8 cellular contexts compared by ENCODE assay signal in the genomic region with DNA sequence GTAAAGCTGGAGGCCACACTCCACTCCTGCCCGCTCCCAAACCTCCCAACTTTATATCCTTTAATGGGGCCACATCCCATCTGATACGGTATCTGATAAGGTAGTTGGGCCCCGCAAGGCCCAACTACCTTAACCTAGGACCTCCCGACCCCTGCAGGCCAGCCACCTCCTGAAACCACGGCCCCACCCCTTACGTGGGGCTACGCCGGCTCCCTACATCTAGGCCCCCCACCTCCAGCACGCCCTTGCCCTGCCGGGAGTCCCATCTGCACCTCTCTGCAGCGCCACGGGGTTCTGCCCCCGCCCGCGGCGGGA. TPM values are rescaled to one million over a fixed set of nuclear protein-coding genes. Genes with fewer than 3 reads are reported as not detected.
DNase-seq lines count a peak whose midpoint lies in the region; ATAC-seq and TF ChIP-seq lines count a peak whose summit lies in the region.

No MANE protein-coding gene starts in this region.

- peak overlapping the region; percentile 89 for H3K4me3 Mint-ChIP-seq in neural progenitor cell

- H3K27me3 Mint-ChIP-seq in neural progenitor cell (ENCODE audit: insufficient read depth, low read depth) = peaks cover 13% of the 10 kb centered on the region

- intact Hi-C loops in posterior vena cava (cut with DNase I) = loop anchor here in 1 of 2 donors (10.0 kb wide), 1 partner anchor 195 kb away; a partner anchor contains a TSS

- no peak for TF ChIP-seq CTCF in neural progenitor cell (IDR thresholded peaks at IDR 0.05)

- H3K27ac ChIP-seq in HUES48 (ENCODE audit: low read depth, low read length) (peak overlapping the region; percentile 83), cingulate gyrus (ENCODE audit: low read depth, low read length) (peak overlapping the region; percentile 72), neural progenitor cell (no peak overlapping the region)

- H2AFZ ChIP-seq in neural progenitor cell (replicated peaks) = peak overlapping the region; percentile 73

- H3K9ac ChIP-seq in HUES48 (ENCODE audit: low read depth, low read length) (peak overlapping the region; percentile 27), neural progenitor cell (no peak overlapping the region)

- H3K27ac Mint-ChIP-seq in neural progenitor cell = no peak overlapping the region

- peak; percentile 25 for DNase-seq in neural progenitor cell (ENCODE audit: low spot score)
- no peak for DNase-seq in posterior vena cava (ENCODE audit: low spot score)
- no peak for DNase-seq in NCI-H187 treated with DMSO at 0.1 percent for 48 hours (lab: John Stamatoyannopoulos, UW)
- DNase-seq in NCI-H1694 treated with DMSO at 0.1 percent for 48 hours (lab: John Stamatoyannopoulos, UW) = no peak
- DNase-seq in KBM-7 = no peak

- peaks cover 45% of the 10 kb centered on the region for H3F3A ChIP-seq in neural progenitor cell (ENCODE audit: low read depth)

- peak overlapping the region; percentile 86 for H3K4me3 ChIP-seq in HUES48 (ENCODE audit: low read depth, low read length)
- H3K4me3 ChIP-seq in neural progenitor cell = peak overlapping the region; percentile 79

- peaks cover 9% of the 10 kb centered on the region for H3K36me3 Mint-ChIP-seq in neural progenitor cell

- in situ Hi-C loops in KBM-7 (cut with MboI; ENCODE audit: low pct_unique_long_range_greater_than_20kb, low sequenced_read_pairs) = no loop called here

- peaks cover 22% of the 10 kb centered on the region for H3K4me1 Mint-ChIP-seq in neural progenitor cell

- H3K9me3 ChIP-seq in HUES48 (ENCODE audit: control insufficient read depth, insufficient read depth, low read length) (no peaks in the 10 kb centered on the region), neural progenitor cell (ENCODE audit: low read depth) (no peaks in the 10 kb centered on the region)

- peak; percentile 20 for ATAC-seq in GM19372 (IDR thresholded peaks at IDR 0.05; ENCODE audit: low read depth, unreplicated experiment)

- H4K20me1 ChIP-seq in neural progenitor cell (ENCODE audit: low read depth) = peaks cover 17% of the 10 kb centered on the region

- no peaks in the 10 kb centered on the region for H3K79me2 ChIP-seq in neural progenitor cell (ENCODE audit: low read depth)

- H3K4me2 ChIP-seq in neural progenitor cell = peak overlapping the region; percentile 92

- H3K36me3 ChIP-seq in HUES48 (ENCODE audit: control insufficient read depth, insufficient read depth, low read length) = peaks cover 41% of the 10 kb centered on the region
- H3K36me3 ChIP-seq in neural progenitor cell = no peaks in the 10 kb centered on the region

- H3K27me3 ChIP-seq in HUES48 (ENCODE audit: control insufficient read depth, insufficient read depth, low read length) (no peaks in the 10 kb centered on the region), neural progenitor cell (no peaks in the 10 kb centered on the region)

- H3K4me1 ChIP-seq in HUES48 (ENCODE audit: control insufficient read depth, insufficient read depth, low read length) = no peaks in the 10 kb centered on the region
- peaks cover 9% of the 10 kb centered on the region for H3K4me1 ChIP-seq in neural progenitor cell

- H3K9me3 Mint-ChIP-seq in neural progenitor cell = no peaks in the 10 kb centered on the region

RNA-seq across cellular contexts. Expression of a gene that starts 2.2 kb away (rescaled TPM):
- total RNA-seq in neural progenitor cell (ENCODE audit: low replicate concordance) = 5.0 and 9.2 TPM in 2 replicates
- total RNA-seq in posterior vena cava = 1 to 10 TPM; 4.3 to 9.3 TPM

RNA-seq across cellular contexts. Expression of a gene that starts 5.2 kb away (rescaled TPM):
- total RNA-seq in neural progenitor cell (ENCODE audit: low replicate concordance) (17.2 and 27.9 TPM in 2 replicates), posterior vena cava (10 to 100 TPM; 13.8 to 18.7 TPM)

RNA-seq across cellular contexts. Expression of a gene that starts 5.4 kb away (rescaled TPM):
- total RNA-seq in neural progenitor cell (ENCODE audit: low replicate concordance) (10.9 and 29.6 TPM in 2 replicates), posterior vena cava (10 to 100 TPM; 33.6 to 37.3 TPM)

RNA-seq across cellular contexts. Expression of a gene that starts 8.3 kb away (rescaled TPM):
- 11.4 and 12.4 TPM in 2 replicates for total RNA-seq in neural progenitor cell (ENCODE audit: low replicate concordance)
- 1 to 10 TPM; 8.3 to 9.4 TPM for total RNA-seq in posterior vena cava

RNA-seq across cellular contexts. Expression of a gene that starts 16.8 kb away (rescaled TPM):
- total RNA-seq in neural progenitor cell (ENCODE audit: low replicate concordance) (not detected in 2 replicates), posterior vena cava (100 to 1,000 TPM; 290 to 412 TPM)
